8 cellular contexts compared by ENCODE assay signal in genomic region chr5:16936150-16937022, GRCh38. TPM values are rescaled to one million over a fixed set of nuclear protein-coding genes. Genes with fewer than 3 reads are reported as not detected.
DNase-seq lines count a peak whose midpoint lies in the region; ATAC-seq, FAIRE-seq and TF ChIP-seq lines count a peak whose summit lies in the region.

TSS of gene MYO10 (minus strand) at chr5:16936288. CDS start at chr5:16935808, 480 bp downstream.

- TF ChIP-seq CTCF in lung (IDR thresholded peaks at IDR 0.05; ENCODE audit: control extremely low read depth, extremely low read depth) = no peak

- H3K27ac ChIP-seq in lung (ENCODE audit: low read depth in 1 of 2, low read length in 1 of 2) = peak within 1 kb of the TSS; percentile 9 to 97

- H3K36me3 Mint-ChIP-seq in effector memory CD8-positive, alpha-beta T cell (ENCODE audit: insufficient read depth) = no peaks in the 10 kb centered on the region

- no peak for FAIRE-seq in GM18507 (lab: Jason Lieb, UNC)

- peaks cover 0 to 6% of the 10 kb centered on the region in 2 donors for H3K4me1 ChIP-seq in lung (ENCODE audit: control insufficient read depth in 2 of 2, insufficient read depth in 2 of 2, low read length in 2 of 2)

- H3K4me3 ChIP-seq in lung = peak within 1 kb of the TSS; percentile 90

- peak; percentile 56 for ATAC-seq in HG02970 (IDR thresholded peaks at IDR 0.05; ENCODE audit: low FRiP score, unreplicated experiment)
- ATAC-seq in effector memory CD8-positive, alpha-beta T cell (replicated peaks) = peak; percentile 32
- ATAC-seq in lung (ENCODE audit: insufficient read depth, low FRiP score) = peak; percentile 84
- no peak for ATAC-seq in HG03439 (IDR thresholded peaks at IDR 0.05; ENCODE audit: unreplicated experiment)

- H3K9me3 ChIP-seq in lung (ENCODE audit: control insufficient read depth in 2 of 2, insufficient read depth in 1 of 2, low read length in 1 of 2) = no peaks in the 10 kb centered on the region

- peaks cover 39 to 58% of the 10 kb centered on the region in 2 donors for H3K27me3 Mint-ChIP-seq in effector memory CD8-positive, alpha-beta T cell

- H3K9me3 Mint-ChIP-seq in effector memory CD8-positive, alpha-beta T cell = peaks cover 0 to 5% of the 10 kb centered on the region in 2 donors

- peak within 1 kb of the TSS; percentile 58 to 71 for H3K4me3 Mint-ChIP-seq in effector memory CD8-positive, alpha-beta T cell

- H3K36me3 ChIP-seq in lung (ENCODE audit: control insufficient read depth in 2 of 2, insufficient read depth in 2 of 2, low read length in 2 of 2) = no peaks in the 10 kb centered on the region

- peak; percentile 60 for DNase-seq in GM18507 (ENCODE audit: extremely low spot score, insufficient read length, low read depth)
- DNase-seq in NCI-H510A (lab: John Stamatoyannopoulos, UW) = peak; percentile 64
- peak; percentile 11 to 53 for DNase-seq in activated CD4-positive, alpha-beta T cell treated with anti-CD3 and anti-CD28 coated beads, Interleukin-2, amount 50 U/mL, for 24 hours (ENCODE audit: low read depth in 1 of 2, low spot score in 1 of 2)
- DNase-seq in effector memory CD8-positive, alpha-beta T cell = no peak
- peak; percentile 83 for DNase-seq in lung (ENCODE audit: low spot score)
- DNase-seq in stimulated activated CD4-positive, alpha-beta T cell treated with anti-CD3 and anti-CD28 coated beads, Interleukin-4, amount 100 ng/mL, for 4 hours = peak; percentile 42 to 72

- H3K4me1 Mint-ChIP-seq in effector memory CD8-positive, alpha-beta T cell (ENCODE audit: low read depth in 2 of 2) = peaks cover 0 to 5% of the 10 kb centered on the region in 2 donors

- 1 to 2% methylated on average over 51 to 71 of the region's 71 CpGs for WGBS in lung, 2 donors

- no peaks in the 10 kb centered on the region for H3K27me3 ChIP-seq in lung (ENCODE audit: control insufficient read depth, insufficient read depth)

- H3K27ac Mint-ChIP-seq in effector memory CD8-positive, alpha-beta T cell = no peak within 1 kb of the TSS

RNA-seq across cellular contexts. Expression of gene MYO10, which starts in this region (rescaled TPM):
- total RNA-seq in lung = 10 to 100 TPM; 40.6 to 71.5 TPM
- 10 to 100 TPM; 10.6 to 15.9 TPM for polyA plus RNA-seq in lung

Comparison
In these comparisons a context has a peak if more than half of its experiments do, and no peak if none do; other contexts are left out.
1. DNase-seq: peak in GM18507 (single experiment), NCI-H510A (single experiment), activated CD4-positive, alpha-beta T cell treated with anti-CD3 and anti-CD28 coated beads, Interleukin-2, amount 50 U/mL, for 24 hours (2 of 2), lung (single experiment) and stimulated activated CD4-positive, alpha-beta T cell treated with anti-CD3 and anti-CD28 coated beads, Interleukin-4, amount 100 ng/mL, for 4 hours (2 of 2); none in effector memory CD8-positive, alpha-beta T cell (0 of 3).